9 cellular contexts compared by ENCODE assay signal in genomic region chr6:168895102-168895812, GRCh38.
DNase-seq lines count a peak whose midpoint lies in the region; ATAC-seq, FAIRE-seq and TF ChIP-seq lines count a peak whose summit lies in the region.
"Had no signal": no experiment of that assay in that cellular context is flagged by ENCODE, and none has a peak within 500 bp of the region (broad histone marks: within the 10 kb centered on the region; RNA-seq: fewer than 3 reads in every experiment).

No MANE protein-coding gene starts in this region.

- H4K20me1 ChIP-seq in fibroblast of lung (ENCODE audit: control insufficient read depth, extremely low read depth, insufficient read depth, low read length) = no peaks in the 10 kb centered on the region

- TF ChIP-seq CTCF in fibroblast of lung (conservative IDR thresholded peaks at IDR 0.05 in 1 of 2, IDR thresholded peaks at IDR 0.05 in 1 of 2; ENCODE audit: low read depth in 1 of 2, low read length in 2 of 2) (peak; percentile 95 to 99), nephron (IDR thresholded peaks at IDR 0.05; ENCODE audit: unreplicated experiment in 3 of 3) (peak; percentile 94 to 96 (median 95))

- no peaks in the 10 kb centered on the region for H3K36me3 ChIP-seq in fibroblast of lung (ENCODE audit: control insufficient read depth, insufficient read depth, low read length)

- peak overlapping the region in 2 of 3 experiments; percentile 5 to 8 for H3K4me3 Mint-ChIP-seq in nephron
- H3K4me3 Mint-ChIP-seq in stimulated activated naive B cell treated with anti-CD40 and anti-IgM and Interleukin-4, amounts not matched to agents 10 μg/mL and 1 μg/mL and 100 μg/mL, for 72 hours = peak overlapping the region; percentile 65 to 76

- peaks cover 4% of the 10 kb centered on the region for H3K9me3 Mint-ChIP-seq in nephron
- no peaks in the 10 kb centered on the region for H3K9me3 Mint-ChIP-seq in stimulated activated naive B cell treated with anti-CD40 and anti-IgM and Interleukin-4, amounts not matched to agents 10 μg/mL and 1 μg/mL and 100 μg/mL, for 72 hours

- H3K27ac Mint-ChIP-seq in nephron = peak overlapping the region; percentile 32 to 87 (median 38)
- no peak overlapping the region for H3K27ac Mint-ChIP-seq in stimulated activated naive B cell treated with anti-CD40 and anti-IgM and Interleukin-4, amounts not matched to agents 10 μg/mL and 1 μg/mL and 100 μg/mL, for 72 hours

- H3K27me3 ChIP-seq in fibroblast of lung (ENCODE audit: control insufficient read depth, insufficient read depth, low read length) = no peaks in the 10 kb centered on the region

- ATAC-seq in GM21447 (IDR thresholded peaks at IDR 0.05; ENCODE audit: unreplicated experiment) = peak; percentile 97
- ATAC-seq in stimulated activated naive B cell treated with anti-CD40 and anti-IgM and Interleukin-4, amounts not matched to agents 10 μg/mL and 1 μg/mL and 100 μg/mL, for 72 hours (replicated peaks) = peak; percentile 95 to 97

- FAIRE-seq in HTR-8/SVneo (lab: Jason Lieb, UNC) = peak; percentile 89

- peaks cover 8% of the 10 kb centered on the region for H3K4me1 Mint-ChIP-seq in nephron
- peaks cover 6 to 8% of the 10 kb centered on the region in 2 donors for H3K4me1 Mint-ChIP-seq in stimulated activated naive B cell treated with anti-CD40 and anti-IgM and Interleukin-4, amounts not matched to agents 10 μg/mL and 1 μg/mL and 100 μg/mL, for 72 hours

- no peaks in the 10 kb centered on the region for H3K9me3 ChIP-seq in fibroblast of lung (ENCODE audit: control insufficient read depth, insufficient read depth, low read depth, low read length)

- no peak overlapping the region for H3K9ac ChIP-seq in fibroblast of lung (ENCODE audit: insufficient read depth, low read length)

- H3K27ac ChIP-seq in fibroblast of lung (ENCODE audit: insufficient read depth, low read length) = no peak overlapping the region

- peak overlapping the region; percentile 56 for H3K4me2 ChIP-seq in fibroblast of lung (ENCODE audit: extremely low read depth, insufficient read depth, low read length)

- H3K4me3 ChIP-seq in fibroblast of lung (replicated peaks in 1 of 4; ENCODE audit: control extremely low read depth in 1 of 4, insufficient read depth in 1 of 4, low read depth in 3 of 4, low read length in 4 of 4) = peak overlapping the region in 2 of 4 experiments; percentile 9 to 27
- H3K4me3 ChIP-seq: skin epidermis had no signal

- peaks cover 3% of the 10 kb centered on the region for H3K27me3 Mint-ChIP-seq in nephron (ENCODE audit: low read depth)
- H3K27me3 Mint-ChIP-seq in stimulated activated naive B cell treated with anti-CD40 and anti-IgM and Interleukin-4, amounts not matched to agents 10 μg/mL and 1 μg/mL and 100 μg/mL, for 72 hours = peaks cover 9 to 14% of the 10 kb centered on the region in 2 donors

- peak overlapping the region; percentile 71 for H2AFZ ChIP-seq in fibroblast of lung (ENCODE audit: low read length)

- no peaks in the 10 kb centered on the region for H3K36me3 Mint-ChIP-seq in nephron (ENCODE audit: low read depth)
- peaks cover 0 to 4% of the 10 kb centered on the region in 2 donors for H3K36me3 Mint-ChIP-seq in stimulated activated naive B cell treated with anti-CD40 and anti-IgM and Interleukin-4, amounts not matched to agents 10 μg/mL and 1 μg/mL and 100 μg/mL, for 72 hours

- no peaks in the 10 kb centered on the region for H3K79me2 ChIP-seq in fibroblast of lung (ENCODE audit: control insufficient read depth, insufficient read depth, low read length)

- H3K4me1 ChIP-seq in fibroblast of lung (ENCODE audit: control insufficient read depth, extremely low read depth, insufficient read depth, low read length) = no peaks in the 10 kb centered on the region

- peak; percentile 87 for DNase-seq in DMS 273 (lab: John Stamatoyannopoulos, UW; ENCODE audit: unreplicated experiment)
- peak; percentile 88 for DNase-seq in HTR-8/SVneo (ENCODE audit: insufficient read length, low spot score)
- DNase-seq in activated T-cell treated with anti-CD3 and anti-CD28 coated beads, Interleukin-2, amount 50 U/mL, for 48 hours = peak; percentile 86
- peak; percentile 52 to 72 for DNase-seq in fibroblast of lung (ENCODE audit: low read depth in 2 of 2)
- peak; percentile 63 for DNase-seq in stimulated activated naive B cell treated with anti-CD40 and anti-IgM and Interleukin-4, amounts not matched to agents 10 μg/mL and 1 μg/mL and 100 μg/mL, for 72 hours

TF ChIP-seq in PFSK-1, 5 proteins besides CTCF, POLR2A, EP300 and RAD21:
- TF ChIP-seq SIN3A (IDR thresholded peaks at IDR 0.05; ENCODE audit: borderline replicate concordance, insufficient read depth, low read length) = no peak
- no peak for TF ChIP-seq TAF1 (IDR thresholded peaks at IDR 0.05; ENCODE audit: borderline replicate concordance, insufficient read depth, low read length)
- TF ChIP-seq FOXP2 (optimal IDR thresholded peaks at IDR 0.05; ENCODE audit: borderline replicate concordance, extremely low read depth, extremely low read length, insufficient read depth) = peak; percentile 18
- TF ChIP-seq POLR2AphosphoS5 (IDR thresholded peaks at IDR 0.05; ENCODE audit: low read depth, low read length) = no peak
- TF ChIP-seq, protein P1, sequence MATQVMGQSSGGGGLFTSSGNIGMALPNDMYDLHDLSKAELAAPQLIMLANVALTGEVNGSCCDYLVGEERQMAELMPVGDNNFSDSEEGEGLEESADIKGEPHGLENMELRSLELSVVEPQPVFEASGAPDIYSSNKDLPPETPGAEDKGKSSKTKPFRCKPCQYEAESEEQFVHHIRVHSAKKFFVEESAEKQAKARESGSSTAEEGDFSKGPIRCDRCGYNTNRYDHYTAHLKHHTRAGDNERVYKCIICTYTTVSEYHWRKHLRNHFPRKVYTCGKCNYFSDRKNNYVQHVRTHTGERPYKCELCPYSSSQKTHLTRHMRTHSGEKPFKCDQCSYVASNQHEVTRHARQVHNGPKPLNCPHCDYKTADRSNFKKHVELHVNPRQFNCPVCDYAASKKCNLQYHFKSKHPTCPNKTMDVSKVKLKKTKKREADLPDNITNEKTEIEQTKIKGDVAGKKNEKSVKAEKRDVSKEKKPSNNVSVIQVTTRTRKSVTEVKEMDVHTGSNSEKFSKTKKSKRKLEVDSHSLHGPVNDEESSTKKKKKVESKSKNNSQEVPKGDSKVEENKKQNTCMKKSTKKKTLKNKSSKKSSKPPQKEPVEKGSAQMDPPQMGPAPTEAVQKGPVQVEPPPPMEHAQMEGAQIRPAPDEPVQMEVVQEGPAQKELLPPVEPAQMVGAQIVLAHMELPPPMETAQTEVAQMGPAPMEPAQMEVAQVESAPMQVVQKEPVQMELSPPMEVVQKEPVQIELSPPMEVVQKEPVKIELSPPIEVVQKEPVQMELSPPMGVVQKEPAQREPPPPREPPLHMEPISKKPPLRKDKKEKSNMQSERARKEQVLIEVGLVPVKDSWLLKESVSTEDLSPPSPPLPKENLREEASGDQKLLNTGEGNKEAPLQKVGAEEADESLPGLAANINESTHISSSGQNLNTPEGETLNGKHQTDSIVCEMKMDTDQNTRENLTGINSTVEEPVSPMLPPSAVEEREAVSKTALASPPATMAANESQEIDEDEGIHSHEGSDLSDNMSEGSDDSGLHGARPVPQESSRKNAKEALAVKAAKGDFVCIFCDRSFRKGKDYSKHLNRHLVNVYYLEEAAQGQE (IDR thresholded peaks at IDR 0.05; ENCODE audit: insufficient read depth in 1 of 2, low read depth in 2 of 2, low read length in 2 of 2) = no peak
